ENCODE assay signal across 1 cellular context in genomic region chr13:114281351-114282142, GRCh38.
TF ChIP-seq lines count a peak whose summit lies in the region.

TSS of gene UPF3A (plus strand) at chr13:114281601. CDS start at chr13:114281640, 39 bp downstream.

TF ChIP-seq in HepG2, 621 proteins besides CTCF, POLR2A, EP300 and RAD21 (continued from another document and continues in another):
- TF ChIP-seq E2F5 (CRISPR knock-in tag; conservative IDR thresholded peaks at IDR 0.05) (no peak; the same call in 1 of the 2 replicates), ZXDC (CRISPR knock-in tag; IDR thresholded peaks at IDR 0.05) (no peak), TEAD2 (CRISPR knock-in tag; IDR thresholded peaks at IDR 0.05) (no peak), DMTF1 (CRISPR knock-in tag; IDR thresholded peaks at IDR 0.05) (no peak), SP5 (CRISPR knock-in tag; IDR thresholded peaks at IDR 0.05; ENCODE audit: borderline replicate concordance, low read depth) (peak; percentile 88), NFATC3 (CRISPR knock-in tag; IDR thresholded peaks at IDR 0.05) (no peak), ZBTB7A (CRISPR knock-in tag; IDR thresholded peaks at IDR 0.05) (no peak), ZNF407 (CRISPR knock-in tag; IDR thresholded peaks at IDR 0.05; ENCODE audit: not compliant biosample characterization) (no peak), NCOR1 (IDR thresholded peaks at IDR 0.05; ENCODE audit: borderline replicate concordance, low read length) (no peak), ZNF383 (CRISPR knock-in tag; IDR thresholded peaks at IDR 0.05; ENCODE audit: borderline replicate concordance) (no peak), ZNF713 (CRISPR knock-in tag; IDR thresholded peaks at IDR 0.05) (no peak), ELF1 (CRISPR knock-in tag; IDR thresholded peaks at IDR 0.05) (peak; percentile 67), JUNB (CRISPR knock-in tag; IDR thresholded peaks at IDR 0.05; ENCODE audit: borderline replicate concordance) (no peak), CREBL2 (CRISPR knock-in tag; IDR thresholded peaks at IDR 0.05; ENCODE audit: borderline replicate concordance) (no peak), SPEN (CRISPR knock-in tag; IDR thresholded peaks at IDR 0.05; ENCODE audit: low read depth) (peak; percentile 73), AKNA (CRISPR knock-in tag; IDR thresholded peaks at IDR 0.05; ENCODE audit: borderline replicate concordance) (no peak), IRF1 (CRISPR knock-in tag; IDR thresholded peaks at IDR 0.05; ENCODE audit: low read depth) (no peak), RFX3 (CRISPR knock-in tag; IDR thresholded peaks at IDR 0.05) (no peak), ETV6 (CRISPR knock-in tag; conservative IDR thresholded peaks at IDR 0.05) (peak; percentile 78; the same call in 1 of the 2 replicates), ZNF574 (CRISPR knock-in tag; IDR thresholded peaks at IDR 0.05) (peak; percentile 30), TCF12 (IDR thresholded peaks at IDR 0.05) (no peak), TCF12 (CRISPR knock-in tag; IDR thresholded peaks at IDR 0.05) (no peak), ZNF792 (CRISPR knock-in tag; IDR thresholded peaks at IDR 0.05) (peak; percentile 68), SALL1 (CRISPR knock-in tag; IDR thresholded peaks at IDR 0.05) (peak; percentile 72), PHB2 (IDR thresholded peaks at IDR 0.05; ENCODE audit: partially characterized antibody) (no peak), SSRP1 (CRISPR knock-in tag; IDR thresholded peaks at IDR 0.05) (no peak), GTF2F1 (IDR thresholded peaks at IDR 0.05; ENCODE audit: low read length) (no peak), ISX (CRISPR knock-in tag; conservative IDR thresholded peaks at IDR 0.05) (no peak), ZNF816 (CRISPR knock-in tag; IDR thresholded peaks at IDR 0.05; ENCODE audit: borderline replicate concordance) (no peak), SMC3 (IDR thresholded peaks at IDR 0.05; ENCODE audit: low read length) (no peak), TAF1 (CRISPR knock-in tag; IDR thresholded peaks at IDR 0.05) (peak; percentile 80), ETV5 (CRISPR knock-in tag; IDR thresholded peaks at IDR 0.05; ENCODE audit: borderline replicate concordance) (peak; percentile 86), YEATS2 (CRISPR knock-in tag; IDR thresholded peaks at IDR 0.05; ENCODE audit: borderline replicate concordance) (peak; percentile 68; the same call in 1 of the 2 replicates), KLF6 (CRISPR knock-in tag; IDR thresholded peaks at IDR 0.05) (peak; percentile 29; the same call in 1 of the 2 replicates), ZNF331 (CRISPR knock-in tag; IDR thresholded peaks at IDR 0.05) (peak; percentile 51; the same call in 1 of the 2 replicates), SNAPC5 (CRISPR knock-in tag; IDR thresholded peaks at IDR 0.05; ENCODE audit: borderline replicate concordance) (no peak)
